Comparison of ENCODE assay signal across 8 cellular contexts in the genomic region with DNA sequence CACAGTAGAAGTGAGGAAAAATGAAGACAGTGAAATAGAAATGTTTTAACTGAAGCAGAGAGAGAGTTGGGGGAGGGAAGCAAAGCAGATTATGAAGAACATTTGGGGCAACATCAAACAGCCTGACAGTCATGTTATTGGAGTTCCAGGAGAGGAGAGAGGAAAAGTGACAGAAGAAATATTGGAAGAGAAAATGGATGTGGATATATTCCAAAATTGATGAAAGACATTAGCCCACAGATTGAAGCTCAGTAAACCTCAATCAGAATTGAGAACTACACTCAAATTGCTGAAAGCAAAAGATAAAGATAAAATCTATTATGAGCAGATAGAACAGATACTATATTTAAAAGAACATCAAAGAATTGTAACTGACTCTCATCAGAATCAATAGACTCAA.
"Had no signal": no experiment of that assay in that cellular context is flagged by ENCODE, and none has a peak within 500 bp of the region (broad histone marks: within the 10 kb centered on the region; RNA-seq: fewer than 3 reads in every experiment).

No MANE protein-coding gene starts in this region.

- DNase-seq: GDM1, GF-D8 had no signal

- ATAC-seq: GM12878 had no signal

- H3K4me3 ChIP-seq: GM12878 had no signal

- FAIRE-seq: G401.6, GM12878, GM12891, GM12892, GM18507, GM19239 had no signal
